In the genomic region with DNA sequence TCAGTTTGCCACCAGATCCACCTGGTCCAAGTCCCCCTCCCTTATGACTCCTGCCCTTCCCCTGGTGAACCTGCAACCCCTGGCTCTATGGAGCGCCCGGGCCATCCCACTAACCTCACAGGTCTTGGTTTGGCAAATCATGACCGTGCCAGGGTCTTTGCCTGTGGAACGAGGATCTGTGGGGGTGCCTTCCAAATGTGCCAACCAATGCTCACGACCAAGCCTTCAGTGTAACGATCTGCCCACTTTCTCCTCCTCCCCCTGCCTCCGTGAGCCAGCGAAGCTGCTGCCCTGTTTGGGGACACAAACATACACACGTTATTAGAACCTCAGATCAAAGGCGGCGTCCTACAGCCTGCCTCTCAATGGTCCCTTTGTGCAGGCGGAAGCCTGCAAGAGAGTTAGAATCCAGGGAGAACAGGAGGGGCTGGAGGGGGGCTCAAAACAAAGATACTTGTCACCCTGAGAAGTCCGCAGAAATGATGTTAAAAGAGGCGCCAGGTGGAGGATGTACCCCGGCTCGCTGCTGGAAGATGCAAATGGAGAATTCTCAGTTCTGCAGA, we compare ENCODE assay signal across 32 cellular contexts. TPM values are rescaled to one million over a fixed set of nuclear protein-coding genes. Genes with fewer than 3 reads are reported as not detected.
DNase-seq lines count a peak whose midpoint lies in the region; ATAC-seq and TF ChIP-seq lines count a peak whose summit lies in the region.
"Had no signal": no experiment of that assay in that cellular context is flagged by ENCODE, and none has a peak within 500 bp of the region (broad histone marks: within the 10 kb centered on the region; RNA-seq: fewer than 3 reads in every experiment).

No MANE protein-coding gene starts in this region.

- H3K4me1 ChIP-seq in spleen = no peaks in the 10 kb centered on the region
- H3K4me1 ChIP-seq: colonic mucosa, parathyroid adenoma, right atrium auricular region, vagina had no signal

- H3K4me3 Mint-ChIP-seq in brain (peak overlapping the region in 3 of 5 experiments; percentile 13 to 29 (median 17)), mesothelial cell of epicardium (no peak overlapping the region)
- H3K4me3 Mint-ChIP-seq: activated CD4-positive, alpha-beta T cell treated with anti-CD3 and anti-CD28 coated beads, Interleukin-2, amount 10 ng/mL, durations not matched to agents 24 days and 14 days; activated naive CD8-positive, alpha-beta T cell treated with anti-CD3 and anti-CD28 coated beads, Interleukin-2, amount 10 ng/mL, durations not matched to agents 7 days and 5 days; CD4-positive, CD25-positive, alpha-beta regulatory T cell; stimulated activated naive CD8-positive, alpha-beta T cell treated with anti-CD3 and anti-CD28 coated beads, Interleukin-15, amount 100 ng/mL, for 72 hours had no signal

- no peak for ATAC-seq in HG03039 (IDR thresholded peaks at IDR 0.05; ENCODE audit: unreplicated experiment)
- no peak for ATAC-seq in HG03025 (IDR thresholded peaks at IDR 0.05; ENCODE audit: low FRiP score, unreplicated experiment)
- ATAC-seq: Panc1; stimulated activated naive CD8-positive, alpha-beta T cell treated with anti-CD3 and anti-CD28 coated beads, Interleukin-15, amount 100 ng/mL, for 72 hours had no signal

- TF ChIP-seq CTCF in brain (conservative IDR thresholded peaks at IDR 0.05) (no peak), spleen (IDR thresholded peaks at IDR 0.05 in 8 of 11, conservative IDR thresholded peaks at IDR 0.05 in 3 of 11) (no peak), mesothelial cell of epicardium (IDR thresholded peaks at IDR 0.05; ENCODE audit: unreplicated experiment) (no peak)

- no peaks in the 10 kb centered on the region for H3K36me3 ChIP-seq in spleen
- H3K36me3 ChIP-seq: cardiac muscle cell, colonic mucosa, right atrium auricular region, vagina, WERI-Rb-1 had no signal

- no peaks in the 10 kb centered on the region for H3K27me3 ChIP-seq in spleen (replicated peaks in 1 of 7)
- H3K27me3 ChIP-seq: colonic mucosa, right atrium auricular region, vagina had no signal

- no peak overlapping the region for H3K27ac ChIP-seq in spleen
- H3K27ac ChIP-seq: cardiac muscle cell, colonic mucosa, parathyroid adenoma, right atrium auricular region, vagina, WERI-Rb-1 had no signal

- peaks cover 0 to 13% (median 0%) of the 10 kb centered on the region in 8 donors for H3K9me3 ChIP-seq in spleen
- H3K9me3 ChIP-seq: colonic mucosa, right atrium auricular region, vagina had no signal

- DNase-seq in activated effector memory CD4-positive, alpha-beta T cell treated with anti-CD3 and anti-CD28 coated beads, Interleukin-2, amount 50 U/mL, for 16 hours = peak; percentile 33
- DNase-seq in activated effector memory CD4-positive, alpha-beta T cell treated with Interleukin-2 at 50 U/mL for 16 hours = no peak
- peak; percentile 53 for DNase-seq in medulla oblongata (ENCODE audit: extremely low spot score)
- DNase-seq in spleen = peak; percentile 50
- no peak for DNase-seq in mesothelial cell of epicardium (ENCODE audit: low spot score in 2 of 2, unreplicated experiment in 2 of 2)
- DNase-seq: activated CD4-positive, alpha-beta T cell treated with anti-CD3 and anti-CD28 coated beads, Interleukin-2, amount 10 ng/mL, durations not matched to agents 24 days and 14 days; activated gamma-delta T cell; activated naive CD8-positive, alpha-beta T cell treated with anti-CD3 and anti-CD28 coated beads, Interleukin-2, amount 10 ng/mL, durations not matched to agents 7 days and 5 days; activated T-cell treated with anti-CD3 and anti-CD28 coated beads, Interleukin-2, amount 50 U/mL, for 1 hour; aorta; CD4-positive, CD25-positive, alpha-beta regulatory T cell; colonic mucosa; DND-41; GF-D8; MM.1S; NCI-H1105 treated with DMSO at 0.1 percent for 48 hours; NCI-H2029; NCI-H2227 treated with DMSO at 0.1 percent for 48 hours; NCI-H526; SIG-M5; stimulated activated CD8-positive, alpha-beta memory T cell treated with anti-CD3 and anti-CD28 coated beads, Interleukin-4, amount 100 ng/mL, for 48 hours; stimulated activated naive CD8-positive, alpha-beta T cell treated with anti-CD3 and anti-CD28 coated beads, Interleukin-15, amount 100 ng/mL, for 72 hours; T1000; WERI-Rb-1 had no signal

- H3K27me3 Mint-ChIP-seq in brain = peaks cover 19% of the 10 kb centered on the region
- peaks cover 3% of the 10 kb centered on the region for H3K27me3 Mint-ChIP-seq in mesothelial cell of epicardium (ENCODE audit: low read depth)

- H3K36me3 Mint-ChIP-seq in brain = no peaks in the 10 kb centered on the region
- no peaks in the 10 kb centered on the region for H3K36me3 Mint-ChIP-seq in mesothelial cell of epicardium
- H3K36me3 Mint-ChIP-seq: activated naive CD8-positive, alpha-beta T cell treated with anti-CD3 and anti-CD28 coated beads, Interleukin-2, amount 10 ng/mL, durations not matched to agents 7 days and 5 days; CD4-positive, CD25-positive, alpha-beta regulatory T cell had no signal

- H3K4me3 ChIP-seq in spleen = no peak overlapping the region
- H3K4me3 ChIP-seq: cardiac muscle cell, colonic mucosa, right atrium auricular region, vagina had no signal

- H3K4me1 Mint-ChIP-seq in brain (peaks cover 22% of the 10 kb centered on the region), mesothelial cell of epicardium (peaks cover 10% of the 10 kb centered on the region)
- H3K4me1 Mint-ChIP-seq: activated CD4-positive, alpha-beta T cell treated with anti-CD3 and anti-CD28 coated beads, Interleukin-2, amount 10 ng/mL, durations not matched to agents 24 days and 14 days; activated naive CD8-positive, alpha-beta T cell treated with anti-CD3 and anti-CD28 coated beads, Interleukin-2, amount 10 ng/mL, durations not matched to agents 7 days and 5 days had no signal

- H3K27ac Mint-ChIP-seq in brain (peak overlapping the region in 4 of 5 experiments; percentile 3 to 81 (median 42)), mesothelial cell of epicardium (no peak overlapping the region)
- H3K27ac Mint-ChIP-seq: activated CD4-positive, alpha-beta T cell treated with anti-CD3 and anti-CD28 coated beads, Interleukin-2, amount 10 ng/mL, durations not matched to agents 24 days and 14 days; activated naive CD8-positive, alpha-beta T cell treated with anti-CD3 and anti-CD28 coated beads, Interleukin-2, amount 10 ng/mL, durations not matched to agents 7 days and 5 days; stimulated activated naive CD8-positive, alpha-beta T cell treated with anti-CD3 and anti-CD28 coated beads, Interleukin-15, amount 100 ng/mL, for 72 hours had no signal

- TF ChIP-seq POLR2A in spleen (IDR thresholded peaks at IDR 0.05) = no peak

- H3K9me3 Mint-ChIP-seq in brain = peaks cover 0 to 6% (median 2%) of the 10 kb centered on the region in 5 experiments
- H3K9me3 Mint-ChIP-seq in mesothelial cell of epicardium = no peaks in the 10 kb centered on the region

- WGBS in spleen, 5 donors = 70 to 82% (median 77%) methylated on average over 11 to 16 of the region's 16 CpGs

- intact Hi-C loops in spleen (cut with DNase I; ENCODE audit: low total_unique reads) = no loop called here

RNA-seq across cellular contexts. Expression of a gene that starts 9.1 kb away (rescaled TPM):
- polyA plus RNA-seq in brain (ENCODE audit: insufficient read depth, low read depth, low replicate concordance) = 3.0 TPM
- 10 to 100 TPM in 1 of 7 donors, 1 to 10 TPM in 6; 1.7 to 15.2 (median 7.0) TPM for total RNA-seq in spleen
- polyA plus RNA-seq in spleen = under 1 TPM; 0.11 to 0.74 (median 0.38) TPM
- 60.1 to 63.0 TPM (median 61.5 TPM) in 3 replicates for total RNA-seq in mesothelial cell of epicardium

Comparison
In these comparisons a context has a peak if more than half of its experiments do, and no peak if none do; other contexts are left out.
1. DNase-seq: peak in activated effector memory CD4-positive, alpha-beta T cell treated with anti-CD3 and anti-CD28 coated beads, Interleukin-2, amount 50 U/mL, for 16 hours (single experiment), medulla oblongata (single experiment) and spleen (single experiment); none in activated effector memory CD4-positive, alpha-beta T cell treated with Interleukin-2 at 50 U/mL for 16 hours (single experiment) and mesothelial cell of epicardium (0 of 2).